In the genomic region with DNA sequence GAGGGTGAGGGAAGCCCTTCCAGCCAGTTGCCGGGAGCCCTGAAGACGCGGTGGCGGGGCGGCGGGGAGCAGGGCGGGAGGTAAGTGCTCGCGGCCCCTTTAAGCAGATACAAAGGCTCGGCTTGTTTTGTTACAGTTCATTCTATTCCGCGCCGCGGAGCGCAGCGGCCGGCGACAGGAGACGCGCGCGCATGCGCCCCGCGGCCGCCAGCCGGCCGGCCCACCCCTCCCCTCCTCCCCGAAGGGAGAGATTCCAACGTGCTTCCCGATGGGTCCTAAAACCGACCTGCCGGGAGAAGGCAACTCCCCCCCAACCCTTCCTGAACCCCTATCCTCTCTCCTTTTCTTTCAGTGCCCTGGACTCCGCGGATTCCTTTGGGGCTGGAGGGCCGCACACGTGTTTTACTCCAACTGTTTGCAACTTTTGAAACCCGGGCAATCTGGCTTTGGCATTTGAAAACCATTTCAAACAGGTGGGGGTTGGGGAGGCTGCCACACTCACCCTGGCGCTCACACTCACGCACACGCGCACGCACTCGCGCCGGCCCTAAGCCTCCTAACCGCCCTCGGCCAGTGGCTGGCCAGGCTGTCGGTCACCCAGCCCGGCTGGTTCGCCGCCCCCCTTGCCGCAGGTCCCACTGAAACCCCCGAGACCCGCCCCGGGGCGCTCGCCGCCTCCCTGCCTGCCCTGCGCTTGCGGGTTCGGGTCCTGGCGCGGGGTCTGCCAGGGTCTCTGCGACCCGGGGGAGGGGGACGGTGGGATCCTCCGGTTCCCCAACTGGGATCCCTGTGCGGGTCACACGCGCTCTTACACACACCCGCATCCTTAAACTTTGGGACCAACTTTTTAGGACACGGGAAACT, we compare ENCODE assay signal across 1 cellular context.
A peak's percentile ranks its signal among the peaks of the same experiment; 100 is the strongest.
TF ChIP-seq lines count a peak whose summit lies in the region.

Gene MAGI1 (minus strand): TSS at position 193 of the 864 bp plus-strand sequence. CDS start 610 bp downstream, outside the sequence.

TF ChIP-seq in Ishikawa, 13 proteins besides CTCF, POLR2A, EP300 and RAD21 (continued from another document):
- TF ChIP-seq EGR1 (IDR thresholded peaks at IDR 0.05), result no peak
- TF ChIP-seq CEBPB (IDR thresholded peaks at IDR 0.05), result no peak
- TF ChIP-seq TAF1 (IDR thresholded peaks at IDR 0.05; ENCODE audit: low read depth), result peak; percentile 66
- TF ChIP-seq FOXM1 (IDR thresholded peaks at IDR 0.05; ENCODE audit: borderline replicate concordance, low read depth), result peak; percentile 39; the same call in 1 of the 2 replicates
- no peak; the same call in 1 of the 2 replicates for TF ChIP-seq NFIC (IDR thresholded peaks at IDR 0.05)
